Comparison of ENCODE assay signal across 8 cellular contexts in the genomic region with DNA sequence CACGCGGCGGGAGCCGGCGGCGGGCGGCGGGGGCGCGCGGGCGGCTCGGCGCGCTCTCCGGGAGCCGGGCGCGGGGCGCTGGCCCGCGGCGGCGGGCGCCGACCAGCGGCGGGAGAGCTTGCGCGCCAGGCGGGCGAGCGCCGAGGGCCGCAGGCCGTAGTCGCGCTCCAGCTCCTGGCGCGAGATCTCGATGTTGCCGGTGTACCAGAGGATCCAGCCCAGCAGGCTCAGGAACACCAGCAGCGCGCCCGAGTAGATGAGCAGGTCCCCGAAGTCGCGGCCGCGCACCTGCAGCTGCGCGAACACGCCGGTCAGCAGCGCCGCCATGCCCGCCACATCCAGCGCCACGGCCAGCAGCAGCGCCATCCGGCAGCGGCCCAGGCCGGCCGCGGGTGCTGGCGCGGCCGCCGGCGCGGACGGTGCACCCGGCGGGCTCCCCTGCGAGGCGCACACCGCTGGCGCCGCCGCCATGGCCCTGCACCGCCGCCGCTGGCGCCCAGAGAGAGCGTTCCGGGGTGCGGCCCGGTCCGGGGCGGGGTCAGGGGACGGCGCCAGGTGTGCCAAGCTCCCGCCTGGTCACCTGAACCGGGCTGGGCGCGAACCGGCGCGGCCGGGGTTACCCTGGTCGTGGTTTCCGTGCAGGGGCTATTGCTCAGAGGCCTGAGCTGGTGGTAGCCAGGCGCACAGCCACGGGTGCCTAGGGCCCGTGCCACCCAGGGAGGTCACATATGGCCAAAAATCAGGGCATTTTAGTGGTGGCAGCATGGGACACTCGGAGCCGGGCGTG. TPM values are rescaled to one million over a fixed set of nuclear protein-coding genes. Genes with fewer than 3 reads are reported as not detected.
A peak's percentile ranks its signal among the peaks of the same experiment; 100 is the strongest.
DNase-seq lines count a peak whose midpoint lies in the region; ATAC-seq and TF ChIP-seq lines count a peak whose summit lies in the region.

A gene with protein sequence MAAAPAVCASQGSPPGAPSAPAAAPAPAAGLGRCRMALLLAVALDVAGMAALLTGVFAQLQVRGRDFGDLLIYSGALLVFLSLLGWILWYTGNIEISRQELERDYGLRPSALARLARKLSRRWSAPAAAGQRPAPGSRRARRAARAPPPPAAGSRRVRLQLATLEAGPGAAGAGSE (minus strand): TSS at position 504 of the 787 bp plus-strand sequence. CDS start 33 bp downstream, at position 471.

- CTCF ChIA-PET in AG04449 (lab: Yijun Ruan, JAX) = interaction anchor here (0.7 to 3.4 kb wide), 15 partner anchors 8 to 243 kb away, joined by 3 to 50 read pairs (median 4); a partner anchor contains a TSS

- no peak for DNase-seq in AG04449 (ENCODE audit: low read depth, low spot score)
- peak; percentile 32 for DNase-seq in NCI-H460 (ENCODE audit: extremely low read depth, low read depth)
- DNase-seq in activated CD8-positive, alpha-beta memory T cell treated with anti-CD3 and anti-CD28 coated beads, Interleukin-2, amount 50 U/mL, for 48 hours = peak; percentile 82
- no peak for DNase-seq in epithelial cell of proximal tubule (ENCODE audit: low read depth)
- DNase-seq in midbrain (lab: John Stamatoyannopoulos, UW) = peak; percentile 20
- peak; percentile 44 for DNase-seq in superior temporal gyrus (ENCODE audit: extremely low spot score)

- H3K4me3 ChIP-seq in AG04449 (ENCODE audit: low read depth, low read length) (peak within 1 kb of the TSS; percentile 97), epithelial cell of proximal tubule (ENCODE audit: low read depth, low read length) (peak within 1 kb of the TSS; percentile 99)

- POLR2A ChIA-PET in AG04449 (lab: Yijun Ruan, JAX) = interaction anchor here (0.8 to 3.8 kb wide), 3 partner anchors 15 to 125 kb away, joined by 3 to 20 read pairs (median 10); a partner anchor contains a TSS

- ATAC-seq in GM18502 (IDR thresholded peaks at IDR 0.05; ENCODE audit: poor library complexity, unreplicated experiment) = peak; percentile 19
- no peak for ATAC-seq in HG02571 (IDR thresholded peaks at IDR 0.05; ENCODE audit: unreplicated experiment)

- peak; percentile 15 for TF ChIP-seq CTCF in AG04449 (IDR thresholded peaks at IDR 0.05; ENCODE audit: insufficient read depth, low read length, missing control alignments)
- TF ChIP-seq CTCF in epithelial cell of proximal tubule (conservative IDR thresholded peaks at IDR 0.05; ENCODE audit: low read depth, low read length) = no peak

RNA-seq across cellular contexts. Expression of the gene that starts here (rescaled TPM):
- 0.97 and 2.0 TPM in 2 replicates for total RNA-seq in NCI-H460 (2014; rRNA removed; shearing (Covaris generic))
- polyA plus RNA-seq in NCI-H460 (2014; cell fraction: nucleus; rRNA removed) = not detected in 2 replicates
- total RNA-seq in epithelial cell of proximal tubule = 16.3 and 21.4 TPM in 2 replicates

Comparison
In these comparisons a context has a peak if more than half of its experiments do, and no peak if none do; other contexts are left out.
1. DNase-seq: peak in NCI-H460 (single experiment), activated CD8-positive, alpha-beta memory T cell treated with anti-CD3 and anti-CD28 coated beads, Interleukin-2, amount 50 U/mL, for 48 hours (single experiment), midbrain (single experiment) and superior temporal gyrus (single experiment); none in AG04449 (single experiment) and epithelial cell of proximal tubule (single experiment).